8 cellular contexts compared by ENCODE assay signal in genomic region chr12:2958432-2959193, GRCh38. TPM values are rescaled to one million over a fixed set of nuclear protein-coding genes. Genes with fewer than 3 reads are reported as not detected.
DNase-seq lines count a peak whose midpoint lies in the region; ATAC-seq and TF ChIP-seq lines count a peak whose summit lies in the region.

No MANE protein-coding gene starts in this region.

- H3K27me3 ChIP-seq in ectodermal cell (ENCODE audit: control insufficient read depth, insufficient read depth, low read length, poor library complexity, severe bottlenecking), result peaks cover 41% of the 10 kb centered on the region
- H3K27me3 ChIP-seq in vagina, result no peaks in the 10 kb centered on the region

- intact Hi-C loops in vagina (cut with DNase I), result no loop called here

- no peaks in the 10 kb centered on the region for H3K9me3 ChIP-seq in ectodermal cell (ENCODE audit: control insufficient read depth, low read length)
- no peaks in the 10 kb centered on the region for H3K9me3 ChIP-seq in mesodermal cell (ENCODE audit: control insufficient read depth, low read length)
- H3K9me3 ChIP-seq in vagina, result no peaks in the 10 kb centered on the region

- peak; percentile 21 for ATAC-seq in HG02885 (IDR thresholded peaks at IDR 0.05; ENCODE audit: poor library complexity, unreplicated experiment)

- DNase-seq in COR-L47 (lab: John Stamatoyannopoulos, UW) (peak; percentile 20), RPMI7951 (ENCODE audit: low read depth) (peak; percentile 88), vagina (ENCODE audit: extremely low spot score in 2 of 2) (no peak), SHP77 treated with DMSO at 0.1 percent for 48 hours (lab: John Stamatoyannopoulos, UW) (no peak), putamen (ENCODE audit: low spot score) (no peak)

- H3K36me3 ChIP-seq in ectodermal cell (ENCODE audit: control insufficient read depth, insufficient read depth, low read length) (no peaks in the 10 kb centered on the region), mesodermal cell (ENCODE audit: control insufficient read depth, insufficient read depth, low read length) (no peaks in the 10 kb centered on the region), vagina (no peaks in the 10 kb centered on the region)

- peaks cover 29% of the 10 kb centered on the region for H3K4me1 ChIP-seq in ectodermal cell (ENCODE audit: control insufficient read depth, insufficient read depth, low read length)
- peaks cover 23% of the 10 kb centered on the region for H3K4me1 ChIP-seq in mesodermal cell (ENCODE audit: control insufficient read depth, insufficient read depth, low read length, poor library complexity, severe bottlenecking)
- H3K4me1 ChIP-seq in vagina, result peaks cover 33% of the 10 kb centered on the region

- H3K27ac ChIP-seq in ectodermal cell (ENCODE audit: insufficient read depth, low read depth, low read length, poor library complexity, severe bottlenecking) (no peak overlapping the region), mesodermal cell (ENCODE audit: low read depth, low read length, severe bottlenecking) (peak overlapping the region; percentile 57), vagina (peak overlapping the region; percentile 83)

- no peak for TF ChIP-seq CTCF in vagina (IDR thresholded peaks at IDR 0.05)

- WGBS in ectodermal cell, 2 experiments, result 2% methylated on average over 48 of the region's 48 CpGs
- WGBS in mesodermal cell (ENCODE audit: insufficient coverage in 2 of 2), 2 experiments, result 1% methylated on average over 27 to 46 of the region's 48 CpGs

- TF ChIP-seq POLR2A in vagina (IDR thresholded peaks at IDR 0.05), result no peak

- peak overlapping the region; percentile 46 for H3K4me3 ChIP-seq in ectodermal cell (ENCODE audit: insufficient read depth, low read depth, low read length)
- peak overlapping the region; percentile 53 for H3K4me3 ChIP-seq in mesodermal cell (ENCODE audit: extremely low read depth, insufficient read depth, low read length, poor library complexity, severe bottlenecking)
- peak overlapping the region; percentile 73 to 81 for H3K4me3 ChIP-seq in vagina

RNA-seq across cellular contexts. Expression of gene TEAD4, which starts 0.6 kb away (rescaled TPM):
- total RNA-seq in RPMI7951 (2014; rRNA removed; shearing (Covaris generic)), result 10.9 and 11.3 TPM in 2 replicates
- polyA plus RNA-seq in ectodermal cell (2013, experiment 1 of 4), result 32.5 TPM
- 26.9 TPM for polyA plus RNA-seq in ectodermal cell (2013, experiment 2 of 4)
- polyA plus RNA-seq in ectodermal cell (2013, experiment 3 of 4), result 20.7 TPM
- 20.6 TPM for polyA plus RNA-seq in ectodermal cell (2013, experiment 4 of 4)
- 31.4 TPM for polyA plus RNA-seq in mesodermal cell (2013, experiment 1 of 2)
- polyA plus RNA-seq in mesodermal cell (2013, experiment 2 of 2), result 26.6 TPM
- 18.7 TPM for total RNA-seq in vagina

Comparison
In these comparisons a context has a peak if more than half of its experiments do, and no peak if none do; other contexts are left out.
1. DNase-seq: peak in COR-L47 (single experiment) and RPMI7951 (single experiment); none in vagina (0 of 2), SHP77 treated with DMSO at 0.1 percent for 48 hours (single experiment) and putamen (single experiment).
2. Peak in every context shown above with its lines, with median percentiles within 50 percentile points of each other: H3K4me3 ChIP-seq.